12 cellular contexts compared by ENCODE assay signal in the genomic region with DNA sequence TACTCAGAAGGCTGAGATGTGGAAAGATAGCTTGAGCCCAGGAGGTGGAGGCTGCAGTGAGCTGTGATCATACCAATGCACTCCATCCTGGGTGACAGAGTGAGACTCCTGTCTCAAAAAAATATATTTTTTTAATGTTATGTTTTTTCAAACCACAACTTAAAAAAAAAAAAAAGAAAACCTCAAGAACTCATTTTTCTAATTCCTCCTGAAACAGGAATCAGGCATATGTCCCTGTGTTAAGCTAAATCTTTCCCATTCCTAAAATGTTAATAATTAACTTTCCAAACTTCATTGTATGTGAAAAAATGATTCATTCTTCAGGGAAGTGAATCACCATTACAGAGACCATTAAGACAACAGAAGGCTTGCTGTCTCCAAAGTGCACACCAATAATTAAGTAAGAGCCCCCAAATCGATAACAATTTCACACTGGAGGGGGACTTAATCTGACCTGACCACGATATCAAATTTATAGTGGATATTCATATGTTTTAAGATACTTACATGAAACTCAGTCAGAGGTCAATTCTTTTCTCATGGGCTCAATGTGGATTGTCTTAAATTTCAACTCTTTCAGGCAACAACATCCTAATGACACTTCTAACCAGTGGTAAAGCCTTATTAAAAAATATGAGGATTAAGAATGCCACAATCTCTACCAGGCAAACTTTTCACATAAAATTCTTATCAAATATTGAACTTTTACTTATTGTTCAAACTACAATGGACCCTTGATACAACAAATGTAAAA. TPM values are rescaled to one million over a fixed set of nuclear protein-coding genes. Genes with fewer than 3 reads are reported as not detected.
DNase-seq lines count a peak whose midpoint lies in the region; ATAC-seq and TF ChIP-seq lines count a peak whose summit lies in the region.
"Had no signal": no experiment of that assay in that cellular context is flagged by ENCODE, and none has a peak within 500 bp of the region (broad histone marks: within the 10 kb centered on the region; RNA-seq: fewer than 3 reads in every experiment).

No MANE protein-coding gene starts in this region.

- H3K4me2 ChIP-seq in hepatocyte, result peak overlapping the region; percentile 100

- DNase-seq in activated T-cell treated with anti-CD3 and anti-CD28 coated beads, Interleukin-2, amount 50 U/mL, for 4 hours, result no peak
- DNase-seq in activated T-cell treated with anti-CD3 and anti-CD28 coated beads, Interleukin-2, amount 50 U/mL, for 1 hour, result no peak
- DNase-seq in activated T-helper 2 cell treated with anti-CD3 and anti-CD28 coated beads, Interferon-gamma antibody, Interleukin-2, Interleukin-4, amounts not matched to agents 10 μg/mL and 5 μg/mL and 100 μg/mL, durations not matched to agents 14 hours and 24 hours and 36 hours (ENCODE audit: low spot score), result no peak
- DNase-seq in hepatocyte (ENCODE audit: low spot score) (no peak), stomach (no peak), left cardiac atrium (no peak), vagina (ENCODE audit: extremely low spot score in 2 of 2) (no peak)
- DNase-seq: retina; stimulated activated naive CD4-positive, alpha-beta T cell treated with Interleukin-2 at 50 U/mL for 16 hours had no signal

- H3K36me3 Mint-ChIP-seq in activated T-cell treated with anti-CD3 and anti-CD28 coated beads, Interleukin-2, amount 50 U/mL, for 4 hours (ENCODE audit: insufficient read depth), result peaks cover 16% of the 10 kb centered on the region
- peaks cover 30% of the 10 kb centered on the region for H3K36me3 Mint-ChIP-seq in activated T-helper 2 cell treated with anti-CD3 and anti-CD28 coated beads, Interferon-gamma antibody, Interleukin-2, Interleukin-4, amounts not matched to agents 10 μg/mL and 5 μg/mL and 100 μg/mL, durations not matched to agents 14 hours and 24 hours and 36 hours (ENCODE audit: low read depth)

- H3K9me3 Mint-ChIP-seq in activated T-cell treated with anti-CD3 and anti-CD28 coated beads, Interleukin-2, amount 50 U/mL, for 4 hours, result no peaks in the 10 kb centered on the region
- no peaks in the 10 kb centered on the region for H3K9me3 Mint-ChIP-seq in activated T-helper 2 cell treated with anti-CD3 and anti-CD28 coated beads, Interferon-gamma antibody, Interleukin-2, Interleukin-4, amounts not matched to agents 10 μg/mL and 5 μg/mL and 100 μg/mL, durations not matched to agents 14 hours and 24 hours and 36 hours

- peak overlapping the region; percentile 96 for H3K4me3 Mint-ChIP-seq in activated T-cell treated with anti-CD3 and anti-CD28 coated beads, Interleukin-2, amount 50 U/mL, for 4 hours
- H3K4me3 Mint-ChIP-seq in activated T-helper 2 cell treated with anti-CD3 and anti-CD28 coated beads, Interferon-gamma antibody, Interleukin-2, Interleukin-4, amounts not matched to agents 10 μg/mL and 5 μg/mL and 100 μg/mL, durations not matched to agents 14 hours and 24 hours and 36 hours (ENCODE audit: low read depth), result no peak overlapping the region

- H3K27me3 ChIP-seq in hepatocyte (no peaks in the 10 kb centered on the region), stomach (no peaks in the 10 kb centered on the region), vagina (no peaks in the 10 kb centered on the region)
- H3K27me3 ChIP-seq: BLaER1 treated with 17β-estradiol and CSF1 and Interleukin-3, amounts not matched to agents 10 nM and 100 nM had no signal

- H4K20me1 ChIP-seq in hepatocyte (ENCODE audit: insufficient read depth, poor library complexity, severe bottlenecking), result peaks cover 32% of the 10 kb centered on the region

- H2AFZ ChIP-seq in hepatocyte, result no peak overlapping the region

- no peak for TF ChIP-seq CTCF in hepatocyte (IDR thresholded peaks at IDR 0.05; ENCODE audit: poor library complexity)
- TF ChIP-seq CTCF in stomach (IDR thresholded peaks at IDR 0.05), result no peak
- TF ChIP-seq CTCF in vagina (IDR thresholded peaks at IDR 0.05), result no peak

- peaks cover 80% of the 10 kb centered on the region for H3K4me1 Mint-ChIP-seq in activated T-cell treated with anti-CD3 and anti-CD28 coated beads, Interleukin-2, amount 50 U/mL, for 4 hours (ENCODE audit: low read depth)
- peaks cover 70% of the 10 kb centered on the region for H3K4me1 Mint-ChIP-seq in activated T-helper 2 cell treated with anti-CD3 and anti-CD28 coated beads, Interferon-gamma antibody, Interleukin-2, Interleukin-4, amounts not matched to agents 10 μg/mL and 5 μg/mL and 100 μg/mL, durations not matched to agents 14 hours and 24 hours and 36 hours (ENCODE audit: low read depth)

- H3K4me3 ChIP-seq in hepatocyte (no peak overlapping the region), stomach (peak overlapping the region in 1 of 4 donors; percentile 79), vagina (no peak overlapping the region)

- H3K9me3 ChIP-seq in hepatocyte (ENCODE audit: low read depth) (no peaks in the 10 kb centered on the region), stomach (no peaks in the 10 kb centered on the region), vagina (no peaks in the 10 kb centered on the region)
- H3K9me3 ChIP-seq: BLaER1 treated with 17β-estradiol and CSF1 and Interleukin-3, amounts not matched to agents 10 nM and 100 nM had no signal

- no peak for TF ChIP-seq POLR2A in stomach (IDR thresholded peaks at IDR 0.05)
- TF ChIP-seq POLR2A in vagina (IDR thresholded peaks at IDR 0.05), result no peak

- H3K27ac ChIP-seq in hepatocyte (peak overlapping the region; percentile 74), stomach (peak overlapping the region; percentile 62 to 99 (median 95)), vagina (no peak overlapping the region)

- no peaks in the 10 kb centered on the region for H3K27me3 Mint-ChIP-seq in activated T-cell treated with anti-CD3 and anti-CD28 coated beads, Interleukin-2, amount 50 U/mL, for 4 hours (ENCODE audit: low read depth)
- H3K27me3 Mint-ChIP-seq in activated T-helper 2 cell treated with anti-CD3 and anti-CD28 coated beads, Interferon-gamma antibody, Interleukin-2, Interleukin-4, amounts not matched to agents 10 μg/mL and 5 μg/mL and 100 μg/mL, durations not matched to agents 14 hours and 24 hours and 36 hours (ENCODE audit: low read depth), result no peaks in the 10 kb centered on the region

- WGBS in hepatocyte (ENCODE audit: low lambda C conversion rate, missing lambda C conversion rate), result 67% methylated on average over 2 of the region's 2 CpGs
- WGBS in stomach, 5 donors, result 34 to 68% (median 36%) methylated on average over 2 of the region's 2 CpGs

- peak overlapping the region; percentile 35 for H3K27ac Mint-ChIP-seq in activated T-helper 2 cell treated with anti-CD3 and anti-CD28 coated beads, Interferon-gamma antibody, Interleukin-2, Interleukin-4, amounts not matched to agents 10 μg/mL and 5 μg/mL and 100 μg/mL, durations not matched to agents 14 hours and 24 hours and 36 hours

- peaks cover 94% of the 10 kb centered on the region for H3K79me2 ChIP-seq in hepatocyte

- ATAC-seq in activated T-cell treated with anti-CD3 and anti-CD28 coated beads, Interleukin-2, amount 50 U/mL, for 4 hours, result no peak
- ATAC-seq in GM18870 (IDR thresholded peaks at IDR 0.05; ENCODE audit: unreplicated experiment), result no peak
- no peak for ATAC-seq in left cardiac atrium
- ATAC-seq: Panc1 had no signal

- no peaks in the 10 kb centered on the region for H3K36me3 ChIP-seq in hepatocyte (replicated peaks; ENCODE audit: insufficient read depth, low read depth)
- H3K36me3 ChIP-seq in stomach, result no peaks in the 10 kb centered on the region
- H3K36me3 ChIP-seq in vagina, result no peaks in the 10 kb centered on the region

- no peaks in the 10 kb centered on the region for H3K9me2 ChIP-seq in hepatocyte (replicated peaks; ENCODE audit: insufficient read depth)

- intact Hi-C loops in activated T-helper 2 cell treated with anti-CD3 and anti-CD28 coated beads, Interferon-gamma antibody, Interleukin-2, Interleukin-4, amounts not matched to agents 10 μg/mL and 5 μg/mL and 100 μg/mL, durations not matched to agents 14 hours and 24 hours and 36 hours (cut with micrococcal nuclease), result no loop called here
- intact Hi-C loops in stomach (cut with DNase I; ENCODE audit: low total_unique reads) (no loop called here), left cardiac atrium (cut with DNase I) (no loop called here), vagina (cut with DNase I) (loop anchor here (2.0 to 10.0 kb wide), 2 partner anchors 16 to 602 kb away; a partner anchor contains a TSS)

- no peak for TF ChIP-seq EP300 in stomach (IDR thresholded peaks at IDR 0.05)

- H3K4me1 ChIP-seq in hepatocyte (ENCODE audit: insufficient read depth) (peaks cover 65% of the 10 kb centered on the region), stomach (peaks cover 46 to 98% (median 78%) of the 10 kb centered on the region in 4 donors), vagina (peaks cover 51% of the 10 kb centered on the region)

RNA-seq across cellular contexts. Expression of a gene that starts 5.2 kb away (rescaled TPM):
- total RNA-seq in activated T-cell treated with anti-CD3 and anti-CD28 coated beads, Interleukin-2, amount 50 U/mL, for 4 hours, result 10 to 100 TPM; 51.1 to 71.9 (median 66.2) TPM
- total RNA-seq in activated T-helper 2 cell treated with anti-CD3 and anti-CD28 coated beads, Interferon-gamma antibody, Interleukin-2, Interleukin-4, amounts not matched to agents 10 μg/mL and 5 μg/mL and 100 μg/mL, durations not matched to agents 14 hours and 24 hours and 36 hours, result 44.8 and 45.3 TPM in 2 replicates
- 94.2 and 100 TPM in 2 replicates for total RNA-seq in hepatocyte
- polyA plus RNA-seq in hepatocyte, result 45.2 and 47.9 TPM in 2 replicates
- 100 to 1,000 TPM in 3 of 5 donors, 10 to 100 TPM in 2; 40.3 to 218 (median 187) TPM for total RNA-seq in stomach
- 10 to 100 TPM; 12.4 to 28.8 (median 13.6) TPM for polyA plus RNA-seq in stomach
- total RNA-seq in left cardiac atrium, result 10 to 100 TPM; 12.0 to 31.9 TPM
- total RNA-seq in vagina, result 46.7 TPM
